In genomic region chr20:33789109-33789857, GRCh38 we compare ENCODE assay signal across 9 cellular contexts. TPM values are rescaled to one million over a fixed set of nuclear protein-coding genes. Genes with fewer than 3 reads are reported as not detected.
DNase-seq lines count a peak whose midpoint lies in the region; ATAC-seq and TF ChIP-seq lines count a peak whose summit lies in the region.
"Had no signal": no experiment of that assay in that cellular context is flagged by ENCODE, and none has a peak within 500 bp of the region (broad histone marks: within the 10 kb centered on the region; RNA-seq: fewer than 3 reads in every experiment).

No MANE protein-coding gene starts in this region.

- peak overlapping the region; percentile 67 for H3K9ac ChIP-seq in skeletal muscle satellite cell (ENCODE audit: low read depth, low read length)

- no peak for TF ChIP-seq CTCF in heart right ventricle (IDR thresholded peaks at IDR 0.05)

- H3K27me3 ChIP-seq in heart right ventricle = no peaks in the 10 kb centered on the region
- H3K27me3 ChIP-seq in skeletal muscle satellite cell (ENCODE audit: control insufficient read depth, insufficient read depth, low read length) = no peaks in the 10 kb centered on the region
- H3K27me3 ChIP-seq: neutrophil had no signal

- peaks cover 10 to 62% (median 55%) of the 10 kb centered on the region in 9 donors for H3K4me1 ChIP-seq in heart right ventricle
- H3K4me1 ChIP-seq in skeletal muscle satellite cell (ENCODE audit: control insufficient read depth, insufficient read depth, low read length) = peaks cover 12% of the 10 kb centered on the region

- no peaks in the 10 kb centered on the region for H3K9me3 ChIP-seq in heart right ventricle
- no peaks in the 10 kb centered on the region for H3K9me3 ChIP-seq in skeletal muscle satellite cell (replicated peaks; ENCODE audit: low read length)
- H3K9me3 ChIP-seq: neutrophil had no signal

- peak overlapping the region; percentile 66 for H3K4me2 ChIP-seq in skeletal muscle satellite cell (ENCODE audit: low read length)

- peak; percentile 89 for DNase-seq in H4 (ENCODE audit: low spot score)
- peak; percentile 98 for DNase-seq in SW480 (ENCODE audit: low spot score)
- DNase-seq in heart right ventricle = peak in 1 of 2 donors; percentile 57
- no peak for DNase-seq in cerebellum (ENCODE audit: low spot score)
- no peak for DNase-seq in NCI-H187 treated with DMSO at 0.1 percent for 48 hours (lab: John Stamatoyannopoulos, UW)
- DNase-seq in effector CD8-positive, alpha-beta T cell (lab: John Stamatoyannopoulos, UW) = no peak
- DNase-seq in SHP77 treated with DMSO at 0.1 percent for 48 hours (lab: John Stamatoyannopoulos, UW) = no peak

- H3K4me3 ChIP-seq in heart right ventricle (no peak overlapping the region), skeletal muscle satellite cell (ENCODE audit: low read length) (no peak overlapping the region)

- H3K36me3 ChIP-seq in heart right ventricle (peaks cover 0 to 13% (median 0%) of the 10 kb centered on the region in 9 donors), skeletal muscle satellite cell (ENCODE audit: insufficient read depth, low read length) (no peaks in the 10 kb centered on the region)

- H3K27ac ChIP-seq in heart right ventricle = peak overlapping the region in 8 of 10 donors; percentile 38 to 70 (median 62)
- H3K27ac ChIP-seq: neutrophil had no signal

- ATAC-seq in heart right ventricle = peak in 6 of 8 donors; percentile 7 to 75 (median 54)

- intact Hi-C loops in heart right ventricle (cut with DNase I) = no loop called here

- 67 to 75% methylated on average over 11 of the region's 11 CpGs for WGBS in heart right ventricle, 2 donors

RNA-seq across cellular contexts. Expression of gene CHMP4B, which starts 21.9 kb away (rescaled TPM):
- 25.7 and 36.2 TPM in 2 replicates for total RNA-seq in H4 (2014; rRNA removed; shearing (Covaris generic))
- total RNA-seq in heart right ventricle (100 to 1,000 TPM in 6 of 10 donors, 10 to 100 TPM in 4; 88.3 to 137 (median 103) TPM), cerebellum (20.4 TPM)
- polyA plus RNA-seq in heart right ventricle = 100 to 1,000 TPM in 1 of 2 donors, 10 to 100 TPM in 1; 87.5 to 246 TPM
- 22.8 and 23.8 TPM in 2 replicates for total RNA-seq in skeletal muscle satellite cell (2012; rRNA removed)

RNA-seq across cellular contexts. Expression of gene ZNF341, which starts 57.5 kb away (rescaled TPM):
- 0.68 and 0.81 TPM in 2 replicates for total RNA-seq in H4 (2014; rRNA removed; shearing (Covaris generic))
- total RNA-seq in heart right ventricle = 1 to 10 TPM in 8 of 10 donors, under 1 TPM in 2; 0.85 to 2.6 (median 1.5) TPM
- polyA plus RNA-seq in heart right ventricle = 1 to 10 TPM; 1.8 to 3.7 TPM
- total RNA-seq in skeletal muscle satellite cell (2012; rRNA removed) = 1.0 and 1.7 TPM in 2 replicates
- total RNA-seq in cerebellum = 3.4 TPM

Comparison
In these comparisons a context has a peak if more than half of its experiments do, and no peak if none do; other contexts are left out.
1. DNase-seq: peak in H4 (single experiment) and SW480 (single experiment); none in cerebellum (single experiment), NCI-H187 treated with DMSO at 0.1 percent for 48 hours (single experiment), effector CD8-positive, alpha-beta T cell (single experiment) and SHP77 treated with DMSO at 0.1 percent for 48 hours (single experiment).